Comparison of ENCODE assay signal across 23 cellular contexts in genomic region chr20:53878262-53879047, GRCh38.
DNase-seq lines count a peak whose midpoint lies in the region; TF ChIP-seq lines count a peak whose summit lies in the region.
"Had no signal": no experiment of that assay in that cellular context is flagged by ENCODE, and none has a peak within 500 bp of the region (broad histone marks: within the 10 kb centered on the region; RNA-seq: fewer than 3 reads in every experiment).

No MANE protein-coding gene starts in this region.

- 60 to 67% (median 63%) methylated on average over 6 of the region's 6 CpGs for WGBS in adrenal gland, 4 donors

- H2AFZ ChIP-seq in OCI-LY1 (ENCODE audit: low read length) (no peak overlapping the region), osteoblast (ENCODE audit: low read length) (no peak overlapping the region)

- H3K9me3 Mint-ChIP-seq in immature natural killer cell = no peaks in the 10 kb centered on the region
- H3K9me3 Mint-ChIP-seq in mesothelial cell of epicardium = no peaks in the 10 kb centered on the region
- H3K9me3 Mint-ChIP-seq: type B pancreatic cell had no signal

- H3K4me3 ChIP-seq in OCI-LY1 (ENCODE audit: low read depth, low read length, poor library complexity, severe bottlenecking) = no peak overlapping the region
- no peak overlapping the region for H3K4me3 ChIP-seq in osteoblast (ENCODE audit: insufficient read depth, low read length)
- no peak overlapping the region for H3K4me3 ChIP-seq in adrenal gland

- H3K79me2 ChIP-seq in OCI-LY1 (ENCODE audit: insufficient read depth, low read length) (no peaks in the 10 kb centered on the region), osteoblast (ENCODE audit: insufficient read depth, low read length) (no peaks in the 10 kb centered on the region)

- TF ChIP-seq CTCF in OCI-LY1 (IDR thresholded peaks at IDR 0.05; ENCODE audit: low read length) (no peak), osteoblast (IDR thresholded peaks at IDR 0.05; ENCODE audit: extremely low read depth, low read depth, low read length) (no peak), mesothelial cell of epicardium (IDR thresholded peaks at IDR 0.05; ENCODE audit: unreplicated experiment) (no peak), adrenal gland (IDR thresholded peaks at IDR 0.05) (no peak)

- no peak overlapping the region for H3K4me2 ChIP-seq in OCI-LY1 (ENCODE audit: low read length)
- no peak overlapping the region for H3K4me2 ChIP-seq in osteoblast (ENCODE audit: insufficient read depth, low read length)
- H3K4me2 ChIP-seq: SK-N-SH had no signal

- H3K4me1 ChIP-seq in OCI-LY1 (ENCODE audit: insufficient read depth, low read length, severe bottlenecking) (peaks cover 31% of the 10 kb centered on the region), osteoblast (ENCODE audit: insufficient read depth, low read length) (peaks cover 5% of the 10 kb centered on the region), adrenal gland (replicated peaks in 1 of 2) (no peaks in the 10 kb centered on the region)

- H3K36me3 Mint-ChIP-seq in immature natural killer cell (no peaks in the 10 kb centered on the region), mesothelial cell of epicardium (no peaks in the 10 kb centered on the region)
- H3K36me3 Mint-ChIP-seq: CD14-positive monocyte, type B pancreatic cell had no signal

- H3K4me3 Mint-ChIP-seq in immature natural killer cell (peak overlapping the region; percentile 29 to 65 (median 54)), mesothelial cell of epicardium (no peak overlapping the region)
- H3K4me3 Mint-ChIP-seq: type B pancreatic cell had no signal

- H3K36me3 ChIP-seq in OCI-LY1 (ENCODE audit: insufficient read depth, low read length) (no peaks in the 10 kb centered on the region), osteoblast (ENCODE audit: insufficient read depth, low read length) (no peaks in the 10 kb centered on the region), adrenal gland (replicated peaks in 1 of 2) (no peaks in the 10 kb centered on the region)

- no peak overlapping the region for H3K9ac ChIP-seq in OCI-LY1 (ENCODE audit: low read length)
- H3K9ac ChIP-seq: SK-N-SH had no signal

- H3K27me3 ChIP-seq in OCI-LY1 (ENCODE audit: insufficient read depth, low read length) (no peaks in the 10 kb centered on the region), osteoblast (ENCODE audit: insufficient read depth, low read length) (no peaks in the 10 kb centered on the region), adrenal gland (no peaks in the 10 kb centered on the region)

- TF ChIP-seq POLR2A in adrenal gland (IDR thresholded peaks at IDR 0.05) = no peak

- H4K20me1 ChIP-seq in OCI-LY1 (ENCODE audit: insufficient read depth, low read length) = no peaks in the 10 kb centered on the region
- no peaks in the 10 kb centered on the region for H4K20me1 ChIP-seq in osteoblast (ENCODE audit: insufficient read depth, low read length)

- no peaks in the 10 kb centered on the region for H3F3A ChIP-seq in OCI-LY1 (ENCODE audit: insufficient read depth, low read length)

- peak overlapping the region; percentile 59 to 87 (median 74) for H3K27ac Mint-ChIP-seq in immature natural killer cell
- no peak overlapping the region for H3K27ac Mint-ChIP-seq in mesothelial cell of epicardium
- H3K27ac Mint-ChIP-seq: type B pancreatic cell had no signal

- no peaks in the 10 kb centered on the region for H3K9me3 ChIP-seq in OCI-LY1 (ENCODE audit: low read length)
- no peaks in the 10 kb centered on the region for H3K9me3 ChIP-seq in osteoblast (ENCODE audit: low read depth, low read length)
- no peaks in the 10 kb centered on the region for H3K9me3 ChIP-seq in adrenal gland (replicated peaks in 1 of 3)
- H3K9me3 ChIP-seq: SK-N-SH had no signal

- peaks cover 0 to 2% (median 1%) of the 10 kb centered on the region in 3 donors for H3K27me3 Mint-ChIP-seq in immature natural killer cell (ENCODE audit: low read depth in 3 of 3)
- H3K27me3 Mint-ChIP-seq in mesothelial cell of epicardium (ENCODE audit: low read depth) = no peaks in the 10 kb centered on the region
- H3K27me3 Mint-ChIP-seq: type B pancreatic cell had no signal

- H3K4me1 Mint-ChIP-seq in immature natural killer cell (peaks cover 40 to 42% of the 10 kb centered on the region in 2 donors), mesothelial cell of epicardium (peaks cover 4% of the 10 kb centered on the region)

- H3K9me2 ChIP-seq in OCI-LY1 (ENCODE audit: low read depth, low read length) = no peaks in the 10 kb centered on the region
- H3K9me2 ChIP-seq: SK-N-SH had no signal

- H3K27ac ChIP-seq in OCI-LY1 (ENCODE audit: low read depth, low read length, poor library complexity, severe bottlenecking) = peak overlapping the region; percentile 5
- H3K27ac ChIP-seq in osteoblast (ENCODE audit: low read depth, low read length) = no peak overlapping the region
- no peak overlapping the region for H3K27ac ChIP-seq in adrenal gland
- H3K27ac ChIP-seq: RWPE1 had no signal

- intact Hi-C loops in adrenal gland (cut with DNase I) = no loop called here

- DNase-seq in H4 (ENCODE audit: low spot score) (peak; percentile 30), immature natural killer cell (no peak), osteoblast (ENCODE audit: insufficient read length, low spot score, missing footprints) (peak; percentile 76), mesothelial cell of epicardium (ENCODE audit: low spot score in 2 of 2, unreplicated experiment in 2 of 2) (no peak), NCI-H2171 (lab: John Stamatoyannopoulos, UW) (no peak), NCI-H526 treated with DMSO at 0.1 percent for 48 hours (lab: John Stamatoyannopoulos, UW) (no peak), adrenal gland (no peak)
- DNase-seq: activated CD4-positive, alpha-beta T cell treated with anti-CD3 and anti-CD28 coated beads for 48 hours; activated naive CD4-positive, alpha-beta T cell; activated T-cell treated with anti-CD3 and anti-CD28 coated beads, Interleukin-2, amount 50 U/mL, for 48 hours; aorta; EL; glutamatergic neuron; midbrain; NCI-H1436; NCI-H2107; NCI-H526; SK-N-SH; T-helper 2 cell had no signal

Comparison
In these comparisons a context has a peak if more than half of its experiments do, and no peak if none do; other contexts are left out.
1. DNase-seq: peak in H4 (single experiment) and osteoblast (single experiment); none in immature natural killer cell (0 of 3), mesothelial cell of epicardium (0 of 2), NCI-H2171 (single experiment), NCI-H526 treated with DMSO at 0.1 percent for 48 hours (single experiment) and adrenal gland (0 of 7).